Comparison of ENCODE assay signal across 8 cellular contexts in the genomic region with DNA sequence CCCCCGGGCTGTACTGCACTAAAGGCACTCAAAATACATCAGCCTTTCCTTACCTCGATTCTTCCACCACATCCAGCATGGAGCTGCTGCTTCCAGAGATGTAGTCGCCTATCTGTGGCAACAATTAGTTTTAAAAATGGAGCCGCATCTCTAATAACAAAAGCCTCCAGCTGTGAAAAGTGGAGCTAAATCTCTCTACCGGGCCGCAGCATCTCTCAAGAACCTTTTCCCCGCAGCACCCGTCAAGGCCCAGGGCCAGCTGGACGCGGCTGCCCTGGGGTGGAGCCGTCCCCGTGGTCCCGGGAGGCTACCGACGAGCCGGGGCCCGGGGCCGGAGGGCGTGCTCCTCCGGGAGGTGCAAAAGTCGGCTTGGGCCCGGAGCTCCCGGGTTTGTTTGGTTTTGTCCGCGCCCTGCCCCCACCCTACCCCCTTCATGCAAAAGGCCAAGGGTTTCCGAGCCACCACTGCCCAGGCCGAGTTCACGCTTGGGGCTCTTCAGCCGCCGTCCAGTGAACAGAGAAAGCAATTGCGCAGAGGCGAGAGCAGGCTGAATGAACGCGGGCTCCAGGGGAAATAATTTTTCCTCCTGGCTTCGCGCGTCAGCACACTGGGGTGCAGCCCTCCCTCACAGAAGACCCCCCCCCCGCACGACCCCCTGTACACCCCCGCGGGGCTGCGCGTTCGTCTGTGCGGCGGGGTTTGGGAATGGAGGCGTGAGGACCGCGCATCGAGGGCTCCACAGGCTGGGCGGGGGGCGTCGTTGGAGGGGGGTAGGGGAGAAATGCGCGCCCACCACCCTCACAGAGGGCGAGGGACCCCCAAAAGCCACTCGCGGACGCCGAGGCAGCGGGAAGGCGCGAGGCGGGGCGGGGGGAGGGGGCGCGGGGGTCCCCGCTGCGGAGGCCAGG. TPM values are rescaled to one million over a fixed set of nuclear protein-coding genes. Genes with fewer than 3 reads are reported as not detected.
A peak's percentile ranks its signal among the peaks of the same experiment; 100 is the strongest.
DNase-seq lines count a peak whose midpoint lies in the region; ATAC-seq and FAIRE-seq lines count a peak whose summit lies in the region.

No MANE protein-coding gene starts in this region.

- H2BK5ac ChIP-seq in mesenchymal stem cell (ENCODE audit: low read depth, low read length, poor library complexity, severe bottlenecking): no peak overlapping the region

- peaks cover 76% of the 10 kb centered on the region for H3K27me3 Mint-ChIP-seq in dendritic cell treated with granulocyte-macrophage colony-stimulating factor and Interleukin-4, amounts not matched to agents 40 ng/mL and 50 ng/mL, for 4 days

- H3K9ac ChIP-seq in mesenchymal stem cell (ENCODE audit: low read length): no peak overlapping the region

- H3K4me2 ChIP-seq in mesenchymal stem cell (ENCODE audit: low read length, poor library complexity, severe bottlenecking): peak overlapping the region; percentile 100

- H3K36me3 ChIP-seq in mesenchymal stem cell (ENCODE audit: control insufficient read depth in 1 of 2, insufficient read depth in 2 of 2, low read depth in 1 of 2, low read length in 2 of 2) (no peaks in the 10 kb centered on the region), aorta (ENCODE audit: control insufficient read depth in 1 of 2, insufficient read depth in 2 of 2, low read length in 1 of 2) (no peaks in the 10 kb centered on the region)

- no peak for FAIRE-seq in HTR-8/SVneo (lab: Jason Lieb, UNC)

- DNase-seq in Right ventricle myocardium inferior (ENCODE audit: missing footprints) (no peak), cardiac septum (ENCODE audit: low spot score) (no peak), mesenchymal stem cell (peak; percentile 12), aorta (peak; percentile 46 to 76), cerebellum (ENCODE audit: low spot score) (no peak), HTR-8/SVneo (ENCODE audit: insufficient read length, low spot score) (no peak), GM19240 (ENCODE audit: insufficient read length, low spot score) (no peak)

- H3K9me3 ChIP-seq in mesenchymal stem cell (ENCODE audit: control insufficient read depth, low read length) (no peaks in the 10 kb centered on the region), aorta (ENCODE audit: control insufficient read depth, low read length) (no peaks in the 10 kb centered on the region)

- ATAC-seq in Right ventricle myocardium inferior (peak; percentile 29), aorta (ENCODE audit: low FRiP score) (peak; percentile 51)

- H3K27me3 ChIP-seq in mesenchymal stem cell (ENCODE audit: control insufficient read depth in 1 of 2, insufficient read depth in 1 of 2, low read length in 2 of 2) (peaks cover 0 to 19% of the 10 kb centered on the region in 2 experiments), aorta (ENCODE audit: control insufficient read depth in 1 of 2, insufficient read depth in 2 of 2, low read length in 1 of 2) (no peaks in the 10 kb centered on the region)

- WGBS in mesenchymal stem cell: 7% methylated on average over 27 of the region's 69 CpGs
- WGBS in aorta, 2 donors: 3 to 4% methylated on average over 51 to 69 of the region's 69 CpGs

- no peak overlapping the region for H3K14ac ChIP-seq in mesenchymal stem cell (ENCODE audit: low read length in 2 of 2)

- H2BK12ac ChIP-seq in mesenchymal stem cell (ENCODE audit: low read length in 2 of 2): no peak overlapping the region

- H3K23ac ChIP-seq in mesenchymal stem cell (ENCODE audit: low read length in 2 of 2): no peak overlapping the region

- H3K27ac ChIP-seq in mesenchymal stem cell (ENCODE audit: low read length, poor library complexity, severe bottlenecking) (no peak overlapping the region), aorta (ENCODE audit: low read depth in 1 of 2, low read length in 2 of 2) (no peak overlapping the region)

- no peak overlapping the region for H2BK15ac ChIP-seq in mesenchymal stem cell (ENCODE audit: low read depth, poor library complexity, severe bottlenecking)

- no peak overlapping the region for H3K4ac ChIP-seq in mesenchymal stem cell (ENCODE audit: low read depth in 1 of 2, low read length in 2 of 2)

- H3K18ac ChIP-seq in mesenchymal stem cell (ENCODE audit: low read depth in 1 of 2, low read length in 2 of 2): peak overlapping the region in 1 of 2 experiments; percentile 44

- H3K9me3 Mint-ChIP-seq in dendritic cell treated with granulocyte-macrophage colony-stimulating factor and Interleukin-4, amounts not matched to agents 40 ng/mL and 50 ng/mL, for 4 days: no peaks in the 10 kb centered on the region

- no peak overlapping the region for H2AFZ ChIP-seq in mesenchymal stem cell (ENCODE audit: low read depth, low read length)

- no peak overlapping the region for H3K27ac Mint-ChIP-seq in dendritic cell treated with granulocyte-macrophage colony-stimulating factor and Interleukin-4, amounts not matched to agents 40 ng/mL and 50 ng/mL, for 4 days

- no peaks in the 10 kb centered on the region for H3K79me1 ChIP-seq in mesenchymal stem cell (replicated peaks; ENCODE audit: low read length, poor library complexity, severe bottlenecking)

- no peak overlapping the region for H4K8ac ChIP-seq in mesenchymal stem cell (ENCODE audit: low read length)

- H3K4me3 ChIP-seq in mesenchymal stem cell (ENCODE audit: insufficient read depth in 1 of 2, low read depth in 1 of 2, low read length in 2 of 2) (peak overlapping the region; percentile 58 to 67), aorta (ENCODE audit: low read length in 2 of 2) (peak overlapping the region; percentile 80 to 82)

- no peak overlapping the region for H2AK5ac ChIP-seq in mesenchymal stem cell (ENCODE audit: low read length, severe bottlenecking)

- H3K4me1 Mint-ChIP-seq in dendritic cell treated with granulocyte-macrophage colony-stimulating factor and Interleukin-4, amounts not matched to agents 40 ng/mL and 50 ng/mL, for 4 days (ENCODE audit: low read depth): peaks cover 5% of the 10 kb centered on the region

- no peak overlapping the region for H2BK120ac ChIP-seq in mesenchymal stem cell (ENCODE audit: low read depth, low read length)

- H3K4me1 ChIP-seq in mesenchymal stem cell (ENCODE audit: control insufficient read depth, insufficient read depth, low read depth, low read length) (peaks cover 18% of the 10 kb centered on the region), aorta (ENCODE audit: control insufficient read depth in 1 of 2, insufficient read depth in 2 of 2, low read length in 2 of 2) (no peaks in the 10 kb centered on the region)

- no peaks in the 10 kb centered on the region for H3K36me3 Mint-ChIP-seq in dendritic cell treated with granulocyte-macrophage colony-stimulating factor and Interleukin-4, amounts not matched to agents 40 ng/mL and 50 ng/mL, for 4 days (ENCODE audit: low read depth)

- intact Hi-C loops in Right ventricle myocardium inferior (cut with DNase I): loop anchor here (1.0 to 5.0 kb wide), 3 partner anchors 89 to 216 kb away; no protein-coding TSS in a partner anchor
- intact Hi-C loops in cardiac septum (cut with DNase I): no loop called here
- intact Hi-C loops in dendritic cell treated with granulocyte-macrophage colony-stimulating factor and Interleukin-4, amounts not matched to agents 40 ng/mL and 50 ng/mL, for 4 days (cut with micrococcal nuclease): no loop called here
- intact Hi-C loops in aorta (cut with DNase I): loop anchor here in 1 of 2 donors (5.0 to 10.0 kb wide), 2 partner anchors 123 to 201 kb away; no protein-coding TSS in a partner anchor

- H3K4me3 Mint-ChIP-seq in dendritic cell treated with granulocyte-macrophage colony-stimulating factor and Interleukin-4, amounts not matched to agents 40 ng/mL and 50 ng/mL, for 4 days: peak overlapping the region; percentile 1

- H4K91ac ChIP-seq in mesenchymal stem cell (ENCODE audit: low read length): no peak overlapping the region

RNA-seq across cellular contexts. Expression of a gene that starts 0.6 kb away (rescaled TPM):
- total RNA-seq in Right ventricle myocardium inferior (6.4 TPM), cardiac septum (16.2 TPM), aorta (1 to 10 TPM; 5.1 to 6.0 TPM), cerebellum (66.2 TPM)
- polyA plus RNA-seq in mesenchymal stem cell (2013, experiment 1 of 2): 0.26 TPM
- polyA plus RNA-seq in mesenchymal stem cell (2013, experiment 2 of 2): 0.16 TPM
- 1 to 10 TPM; 1.1 to 2.6 TPM for polyA plus RNA-seq in aorta

Comparison
In these comparisons a context has a peak if more than half of its experiments do, and no peak if none do; other contexts are left out.
1. DNase-seq: peak in mesenchymal stem cell (single experiment) and aorta (2 of 2); none in Right ventricle myocardium inferior (single experiment), cardiac septum (single experiment), cerebellum (single experiment), HTR-8/SVneo (single experiment) and GM19240 (single experiment).